ENCODE assay signal across 8 cellular contexts in genomic region chr1:50969611-50970507, GRCh38. TPM values are rescaled to one million over a fixed set of nuclear protein-coding genes. Genes with fewer than 3 reads are reported as not detected.
DNase-seq lines count a peak whose midpoint lies in the region; TF ChIP-seq lines count a peak whose summit lies in the region.

Gene CDKN2C (plus strand): TSS chr1:50970245. CDS start chr1:50970369, 124 bp downstream.

- no peaks in the 10 kb centered on the region for H3K79me2 ChIP-seq in H9 (ENCODE audit: insufficient read depth, low read length)

- no peak within 1 kb of the TSS for H3K14ac ChIP-seq in H9 (ENCODE audit: insufficient read depth, low read length)

- TF ChIP-seq POLR2A in uterus (IDR thresholded peaks at IDR 0.05) = peak; percentile 42 to 80

- no peaks in the 10 kb centered on the region for H3K79me1 ChIP-seq in H9 (ENCODE audit: insufficient read depth, low read depth, low read length, poor library complexity, severe bottlenecking)

- no peak within 1 kb of the TSS for H2AFZ ChIP-seq in H9 (ENCODE audit: low read length)

- H3K27me3 Mint-ChIP-seq in H9 (ENCODE audit: low read depth) = peaks cover 95% of the 10 kb centered on the region
- H3K27me3 Mint-ChIP-seq in activated naive CD4-positive, alpha-beta T cell treated with anti-CD3 and anti-CD28 coated beads for 36 hours (ENCODE audit: low read depth) = peaks cover 25% of the 10 kb centered on the region
- peaks cover 92% of the 10 kb centered on the region for H3K27me3 Mint-ChIP-seq in neural crest cell (ENCODE audit: low read depth)

- no peak within 1 kb of the TSS for H2BK5ac ChIP-seq in H9 (ENCODE audit: insufficient read length, low read length)

- H3K27me3 ChIP-seq in H9 (ENCODE audit: insufficient read depth, low read length) = peaks cover 55% of the 10 kb centered on the region
- peaks cover 0 to 4% of the 10 kb centered on the region in 2 donors for H3K27me3 ChIP-seq in uterus

- H2BK120ac ChIP-seq in H9 (ENCODE audit: low read depth, low read length, poor library complexity, severe bottlenecking) = no peak within 1 kb of the TSS

- no peak within 1 kb of the TSS for H2BK15ac ChIP-seq in H9 (ENCODE audit: low read depth, low read length)

- H3K4me3 ChIP-seq in foreskin fibroblast (ENCODE audit: low read depth in 1 of 2, low read length in 2 of 2) = peak within 1 kb of the TSS; percentile 85 to 88
- H3K4me3 ChIP-seq in uterus = peak within 1 kb of the TSS; percentile 63 to 80

- DNase-seq in GDM1 (lab: John Stamatoyannopoulos, UW) = peak; percentile 75
- DNase-seq in H9 = peak; percentile 55
- DNase-seq in LoVo (ENCODE audit: low spot score) = peak; percentile 55
- peak; percentile 89 for DNase-seq in RPMI7951 (ENCODE audit: low read depth)
- peak; percentile 61 for DNase-seq in activated naive CD4-positive, alpha-beta T cell treated with anti-CD3 and anti-CD28 coated beads for 36 hours
- DNase-seq in foreskin fibroblast = peak; percentile 68 to 77
- DNase-seq in neural crest cell (ENCODE audit: low read depth, low spot score) = peak; percentile 38
- DNase-seq in uterus = peak; percentile 65 to 86

- no peak within 1 kb of the TSS for H2BK12ac ChIP-seq in H9 (ENCODE audit: insufficient read length, low read depth, low read length)

- no CpG with 5 or more reads among the region's 44 CpGs for WGBS in H9 (ENCODE audit: extremely low coverage, insufficient read length, low lambda C conversion rate)

- no peaks in the 10 kb centered on the region for H3K36me3 ChIP-seq in uterus

- H3T11ph ChIP-seq in H9 (ENCODE audit: low read length) = no peak within 1 kb of the TSS

- H3K9me3 ChIP-seq in H9 (ENCODE audit: control insufficient read depth, low read depth, low read length) = no peaks in the 10 kb centered on the region
- H3K9me3 ChIP-seq in uterus = no peaks in the 10 kb centered on the region

- CTCF ChIA-PET in activated naive CD4-positive, alpha-beta T cell treated with anti-CD3 and anti-CD28 coated beads for 36 hours (lab: Charles Lee) = interaction anchor here (0.6 to 3.0 kb wide), 6 partner anchors 9 to 638 kb away, joined by 3 to 20 read pairs (median 4); partner anchors contain the start of gene FAF1

- peaks cover 12 to 28% of the 10 kb centered on the region in 2 experiments for H3K4me1 Mint-ChIP-seq in H9
- peaks cover 21% of the 10 kb centered on the region for H3K4me1 Mint-ChIP-seq in activated naive CD4-positive, alpha-beta T cell treated with anti-CD3 and anti-CD28 coated beads for 36 hours (ENCODE audit: low read depth)
- H3K4me1 Mint-ChIP-seq in neural crest cell = peaks cover 14% of the 10 kb centered on the region

- TF ChIP-seq CTCF in H9 (conservative IDR thresholded peaks at IDR 0.05) (no peak), foreskin fibroblast (IDR thresholded peaks at IDR 0.05; ENCODE audit: low read depth, low read length) (no peak), neural crest cell (conservative IDR thresholded peaks at IDR 0.05) (peak; percentile 23), uterus (IDR thresholded peaks at IDR 0.05) (no peak)

- H3K9ac ChIP-seq in H9 (ENCODE audit: extremely low read depth, insufficient read length, low read length) = no peak within 1 kb of the TSS

- intact Hi-C loops in activated naive CD4-positive, alpha-beta T cell treated with anti-CD3 and anti-CD28 coated beads for 36 hours (cut with micrococcal nuclease) = loop anchor here (1.0 to 5.0 kb wide), 10 partner anchors 7 to 1582 kb away; partner anchors contain the start of genes DMRTA2, EPS15, NRDC and OSBPL9
- intact Hi-C loops in uterus (cut with DNase I; ENCODE audit: low total_unique reads) = no loop called here

- H3K9me3 Mint-ChIP-seq in H9 (peaks cover 0 to 3% of the 10 kb centered on the region in 2 experiments; a peak in 2 of 5 replicates), neural crest cell (no peaks in the 10 kb centered on the region)
- H3K9me3 Mint-ChIP-seq in activated naive CD4-positive, alpha-beta T cell treated with anti-CD3 and anti-CD28 coated beads for 36 hours = no peaks in the 10 kb centered on the region

- H4K5ac ChIP-seq in H9 (ENCODE audit: insufficient read length, low read depth, low read length) = no peak within 1 kb of the TSS

- H4K8ac ChIP-seq in H9 (replicated peaks; ENCODE audit: insufficient read length, low read depth, low read length) = no peak within 1 kb of the TSS

- H3K23me2 ChIP-seq in H9 (ENCODE audit: insufficient read length, low read depth, low read length, poor library complexity, severe bottlenecking) = peaks cover 17% of the 10 kb centered on the region

- H4K20me1 ChIP-seq in H9 (ENCODE audit: control insufficient read depth, insufficient read depth, insufficient read length) = no peaks in the 10 kb centered on the region

- no peak within 1 kb of the TSS for H3K56ac ChIP-seq in H9 (ENCODE audit: insufficient read length, low read depth, low read length)

- no peak within 1 kb of the TSS for H3K23ac ChIP-seq in H9 (ENCODE audit: insufficient read length, low read depth, low read length)

- H3K27ac Mint-ChIP-seq in H9 = no peak within 1 kb of the TSS
- peak within 1 kb of the TSS; percentile 96 for H3K27ac Mint-ChIP-seq in activated naive CD4-positive, alpha-beta T cell treated with anti-CD3 and anti-CD28 coated beads for 36 hours
- H3K27ac Mint-ChIP-seq in neural crest cell (ENCODE audit: unreplicated experiment) = no peak within 1 kb of the TSS

- H2AK5ac ChIP-seq in H9 (ENCODE audit: insufficient read length, low read length) = no peak within 1 kb of the TSS

- peak within 1 kb of the TSS; percentile 59 to 84 for H3K4me3 Mint-ChIP-seq in H9
- peak within 1 kb of the TSS; percentile 90 for H3K4me3 Mint-ChIP-seq in activated naive CD4-positive, alpha-beta T cell treated with anti-CD3 and anti-CD28 coated beads for 36 hours
- peak within 1 kb of the TSS; percentile 93 for H3K4me3 Mint-ChIP-seq in neural crest cell

- H4K91ac ChIP-seq in H9 (ENCODE audit: insufficient read length, low read depth, low read length) = no peak within 1 kb of the TSS

- H2BK20ac ChIP-seq in H9 (ENCODE audit: low read depth, low read length, poor library complexity, severe bottlenecking) = no peak within 1 kb of the TSS

- H3K4me2 ChIP-seq in H9 (ENCODE audit: insufficient read depth, insufficient read length, low read length) = peak within 1 kb of the TSS; percentile 79

- H3K4me1 ChIP-seq in H9 (ENCODE audit: insufficient read depth, low read length) (no peaks in the 10 kb centered on the region), uterus (no peaks in the 10 kb centered on the region)

- H3K4ac ChIP-seq in H9 (ENCODE audit: low read depth, low read length) = no peak within 1 kb of the TSS

- H3K27ac ChIP-seq in H9 (ENCODE audit: insufficient read length, low read depth, low read length) (no peak within 1 kb of the TSS), uterus (peak within 1 kb of the TSS; percentile 99)

- H3K36me3 Mint-ChIP-seq in H9 (ENCODE audit: insufficient read depth in 1 of 3, low read depth in 3 of 3) (no peaks in the 10 kb centered on the region), neural crest cell (ENCODE audit: low read depth) (no peaks in the 10 kb centered on the region)
- H3K36me3 Mint-ChIP-seq in activated naive CD4-positive, alpha-beta T cell treated with anti-CD3 and anti-CD28 coated beads for 36 hours (ENCODE audit: low read depth) = peaks cover 7% of the 10 kb centered on the region

- H3K18ac ChIP-seq in H9 (ENCODE audit: insufficient read length, low read depth, low read length) = no peak within 1 kb of the TSS

RNA-seq across cellular contexts. Expression of gene CDKN2C, which starts in this region (rescaled TPM):
- total RNA-seq in H9 (2021) = not detected in 2 replicates
- total RNA-seq in RPMI7951 (2014; rRNA removed; shearing (Covaris generic)) = 108 and 133 TPM in 2 replicates
- 10 to 100 TPM; 13.5 to 14.4 TPM for total RNA-seq in activated naive CD4-positive, alpha-beta T cell treated with anti-CD3 and anti-CD28 coated beads for 36 hours
- total RNA-seq in neural crest cell = 2.9 and 3.5 TPM in 2 replicates
- 100 to 1,000 TPM in 1 of 4 donors, 10 to 100 TPM in 3; 13.4 to 103 (median 22.2) TPM for total RNA-seq in uterus

Comparison
In these comparisons a context has a peak if more than half of its experiments do, and no peak if none do; other contexts are left out.
1. Peak in DNase-seq and H3K4me2 ChIP-seq in H9; RNA of the gene not detected or under 1 TPM.
2. DNase-seq: peak in every context shown above with its lines; median percentile 89 in RPMI7951; 76 in uterus; 75 in GDM1; 72 in foreskin fibroblast; 61 in activated naive CD4-positive, alpha-beta T cell treated with anti-CD3 and anti-CD28 coated beads for 36 hours; 55 in H9; 55 in LoVo; 38 in neural crest cell.